In the genomic region with DNA sequence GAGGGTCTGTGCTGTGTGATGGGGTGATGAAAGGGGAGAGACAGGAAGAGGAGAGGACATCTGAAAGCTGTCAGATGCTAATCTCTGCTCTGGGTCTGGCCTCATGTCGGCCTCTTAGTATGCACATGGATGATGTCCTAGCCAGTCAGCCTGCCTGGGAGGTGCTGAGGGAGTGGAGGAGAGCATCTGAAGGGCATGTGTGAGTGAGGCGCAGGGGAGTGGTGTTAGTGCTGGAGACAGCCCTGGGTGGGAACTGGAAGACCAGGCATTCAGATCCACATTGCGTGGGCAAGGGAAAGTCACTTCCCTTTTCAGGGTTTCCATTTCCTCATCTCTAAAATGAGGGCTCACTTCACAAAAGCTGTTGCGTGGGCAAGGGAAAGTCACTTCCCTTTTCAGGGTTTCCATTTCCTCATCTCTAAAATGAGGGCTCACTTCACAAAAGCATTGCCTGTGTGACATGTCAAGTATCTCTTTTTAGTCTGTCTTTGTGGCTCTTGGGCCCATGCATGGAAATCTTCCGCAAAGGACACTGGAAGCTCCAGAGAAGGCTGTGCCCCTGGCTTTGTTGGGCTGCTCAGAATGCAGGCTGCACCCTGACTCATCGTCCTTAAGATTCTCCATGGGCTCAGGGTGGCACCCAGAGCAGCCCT, we compare ENCODE assay signal across 9 cellular contexts. TPM values are rescaled to one million over a fixed set of nuclear protein-coding genes. Genes with fewer than 3 reads are reported as not detected.
DNase-seq lines count a peak whose midpoint lies in the region; ATAC-seq and TF ChIP-seq lines count a peak whose summit lies in the region.
"Had no signal": no experiment of that assay in that cellular context is flagged by ENCODE, and none has a peak within 500 bp of the region (broad histone marks: within the 10 kb centered on the region; RNA-seq: fewer than 3 reads in every experiment).

No MANE protein-coding gene starts in this region.

- H3K36me3 Mint-ChIP-seq in type B pancreatic cell, result no peaks in the 10 kb centered on the region

- H3K27me3 Mint-ChIP-seq in type B pancreatic cell, result peaks cover 10% of the 10 kb centered on the region

- H3K4me3 Mint-ChIP-seq in type B pancreatic cell, result no peak overlapping the region

- no peak overlapping the region for H3K27ac Mint-ChIP-seq in type B pancreatic cell

- H3K9me3 Mint-ChIP-seq in type B pancreatic cell, result no peaks in the 10 kb centered on the region

- peak; percentile 70 for ATAC-seq in HG03432 (IDR thresholded peaks at IDR 0.05; ENCODE audit: unreplicated experiment)

- no peaks in the 10 kb centered on the region for H3K4me1 Mint-ChIP-seq in type B pancreatic cell (ENCODE audit: unreplicated experiment)

- no peak for TF ChIP-seq CTCF in type B pancreatic cell (conservative IDR thresholded peaks at IDR 0.05)

- DNase-seq in activated T-cell treated with anti-CD3 and anti-CD28 coated beads for 4 hours, result peak; percentile 3
- DNase-seq in activated T-cell treated with anti-CD3 and anti-CD28 coated beads, Interleukin-2, amount 50 U/mL, for 48 hours, result no peak
- peak; percentile 68 for DNase-seq in dermis blood vessel endothelial cell
- peak; percentile 37 for DNase-seq in type B pancreatic cell (ENCODE audit: extremely low spot score, unreplicated experiment)
- DNase-seq in NCI-H2196 (lab: John Stamatoyannopoulos, UW; ENCODE audit: unreplicated experiment), result no peak
- no peak for DNase-seq in activated CD4-positive, alpha-beta T cell treated with anti-CD3 and anti-CD28 coated beads for 1 hour
- DNase-seq in ureter (ENCODE audit: low spot score), result no peak

RNA-seq across cellular contexts. Expression of a gene that starts 10.1 kb away (rescaled TPM):
- total RNA-seq in dermis blood vessel endothelial cell (not detected in 2 replicates), type B pancreatic cell (ENCODE audit: low replicate concordance) (0.24 and 0.38 TPM in 2 replicates), ureter (0.89 TPM)
- total RNA-seq: NCI-H460 had no signal

Comparison
In these comparisons a context has a peak if more than half of its experiments do, and no peak if none do; other contexts are left out.
1. DNase-seq: peak in activated T-cell treated with anti-CD3 and anti-CD28 coated beads for 4 hours (single experiment), dermis blood vessel endothelial cell (single experiment) and type B pancreatic cell (single experiment); none in activated T-cell treated with anti-CD3 and anti-CD28 coated beads, Interleukin-2, amount 50 U/mL, for 48 hours (0 of 2), NCI-H2196 (single experiment), activated CD4-positive, alpha-beta T cell treated with anti-CD3 and anti-CD28 coated beads for 1 hour (single experiment) and ureter (single experiment).